ENCODE assay signal across 27 cellular contexts in the genomic region with DNA sequence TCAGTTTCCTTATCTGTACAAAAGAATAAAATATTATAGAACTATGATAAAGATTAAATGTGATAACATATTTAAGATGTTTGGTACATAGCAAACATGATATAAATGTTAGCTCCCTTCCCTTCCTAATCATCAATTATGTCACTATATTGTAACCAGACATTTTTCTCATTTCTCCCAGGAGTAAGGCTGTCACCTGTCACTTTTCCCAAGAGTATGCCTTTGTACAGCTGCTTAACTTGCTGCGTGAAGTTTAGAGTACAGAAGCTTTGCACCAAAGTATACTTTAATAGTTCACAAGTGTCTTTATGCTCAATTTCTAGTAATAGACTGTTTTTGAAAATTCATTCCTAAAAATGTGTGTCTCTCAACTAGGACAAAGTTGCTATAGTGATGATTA.
"Had no signal": no experiment of that assay in that cellular context is flagged by ENCODE, and none has a peak within 500 bp of the region (broad histone marks: within the 10 kb centered on the region; RNA-seq: fewer than 3 reads in every experiment).

No MANE protein-coding gene starts in this region.

- H3K4me1 ChIP-seq: colonic mucosa, esophagus muscularis mucosa, esophagus squamous epithelium, foreskin keratinocyte, gastrocnemius medialis, gastroesophageal sphincter, heart right ventricle had no signal

- H3K4me3 ChIP-seq: colonic mucosa, coronary artery, dorsolateral prefrontal cortex, esophagus muscularis mucosa, esophagus squamous epithelium, gastrocnemius medialis, gastroesophageal sphincter, heart right ventricle had no signal

- H3K27ac ChIP-seq: colonic mucosa, coronary artery, dorsolateral prefrontal cortex, epithelial cell of prostate, esophagus muscularis mucosa, esophagus squamous epithelium, foreskin keratinocyte, gastrocnemius medialis, gastroesophageal sphincter, heart right ventricle had no signal

- FAIRE-seq: colon, endometrium, endothelial cell of umbilical vein, frontal cortex had no signal

- DNase-seq: colonic mucosa; cortex of kidney; dermis blood vessel endothelial cell; dorsolateral prefrontal cortex; effector CD4-positive, alpha-beta T cell; effector CD8-positive, alpha-beta T cell; effector memory CD4-positive, alpha-beta T cell; effector memory CD8-positive, alpha-beta T cell; endodermal cell; erythroblast; esophagus squamous epithelium; foreskin fibroblast; foreskin keratinocyte; foreskin melanocyte; gastrocnemius medialis; glutamatergic neuron; head of caudate nucleus; heart right ventricle had no signal

- ATAC-seq: effector memory CD8-positive, alpha-beta T cell; esophagus mucosa; foreskin keratinocyte; gastrocnemius medialis; gastroesophageal sphincter; heart right ventricle had no signal

- H3K27me3 ChIP-seq: colonic mucosa, dorsolateral prefrontal cortex, esophagus muscularis mucosa, esophagus squamous epithelium, foreskin keratinocyte, gastrocnemius medialis, gastroesophageal sphincter, heart right ventricle had no signal

- H3K36me3 ChIP-seq: colonic mucosa, esophagus squamous epithelium, gastrocnemius medialis, heart right ventricle had no signal

- H3K9me3 ChIP-seq: colonic mucosa, gastrocnemius medialis had no signal
